ENCODE assay signal across 10 cellular contexts in genomic region chr1:18965206-18966173, GRCh38. TPM values are rescaled to one million over a fixed set of nuclear protein-coding genes. Genes with fewer than 3 reads are reported as not detected.
DNase-seq lines count a peak whose midpoint lies in the region; ATAC-seq and TF ChIP-seq lines count a peak whose summit lies in the region.
"Had no signal": no experiment of that assay in that cellular context is flagged by ENCODE, and none has a peak within 500 bp of the region (broad histone marks: within the 10 kb centered on the region; RNA-seq: fewer than 3 reads in every experiment).

No MANE protein-coding gene starts in this region.

- H3K27me3 ChIP-seq in HUES48 (ENCODE audit: control insufficient read depth, insufficient read depth, low read length), result peaks cover 3% of the 10 kb centered on the region; the same call in 1 of the 2 replicates

- H3K36me3 ChIP-seq in HUES48 (ENCODE audit: control insufficient read depth, insufficient read depth, low read length), result no peaks in the 10 kb centered on the region
- H3K36me3 ChIP-seq: HAP-1 had no signal

- no peak overlapping the region for H3K4me3 ChIP-seq in HUES48 (ENCODE audit: low read depth, low read length)
- H3K4me3 ChIP-seq: HAP-1 had no signal

- CTCF ChIA-PET in MCF 10A (lab: Yijun Ruan, JAX), result interaction anchor here (0.7 to 1.5 kb wide), 9 partner anchors 8 to 384 kb away, joined by 3 to 7 read pairs (median 4); partner anchors contain the start of gene ALDH4A1

- DNase-seq in GM10266 (ENCODE audit: extremely low spot score) (peak; percentile 34), MCF 10A (ENCODE audit: unreplicated experiment) (peak; percentile 73), posterior vena cava (ENCODE audit: low spot score) (peak; percentile 66), cortex of kidney (lab: John Stamatoyannopoulos, UW) (no peak), NCI-H82 (lab: John Stamatoyannopoulos, UW) (no peak)
- DNase-seq: effector CD8-positive, alpha-beta T cell; Karpas-422 had no signal

- no peaks in the 10 kb centered on the region for H3K9me3 Mint-ChIP-seq in MCF 10A (ENCODE audit: unreplicated experiment)

- intact Hi-C loops in MCF 10A (cut with micrococcal nuclease), result no loop called here
- intact Hi-C loops in posterior vena cava (cut with DNase I), result no loop called here

- TF ChIP-seq CTCF in GM10266 (IDR thresholded peaks at IDR 0.05; ENCODE audit: control insufficient read depth, insufficient read depth, low read depth, missing control alignments) (no peak), MCF 10A (IDR thresholded peaks at IDR 0.05; ENCODE audit: unreplicated experiment) (no peak)

- no peak overlapping the region for H3K9ac ChIP-seq in HUES48 (ENCODE audit: low read depth, low read length)

- POLR2A ChIA-PET in MCF 10A (lab: Yijun Ruan, JAX), result interaction anchor here (0.7 to 4.1 kb wide), 10 partner anchors 11 to 108 kb away, joined by 3 to 42 read pairs (median 4); partner anchors contain the start of genes ALDH4A1 and IFFO2

- BruUV-seq in MCF 10A (replicated peaks; lab: Mats Ljungman, UMichigan), result no TSS peak

- H3K27ac Mint-ChIP-seq in MCF 10A (ENCODE audit: low read depth, unreplicated experiment), result no peak overlapping the region

- no peak overlapping the region for H3K4me3 Mint-ChIP-seq in MCF 10A (ENCODE audit: unreplicated experiment)

- no peaks in the 10 kb centered on the region for H3K36me3 Mint-ChIP-seq in MCF 10A (ENCODE audit: insufficient read depth, unreplicated experiment)

- H3K4me1 ChIP-seq in HUES48 (ENCODE audit: control insufficient read depth, insufficient read depth, low read length), result peaks cover 5% of the 10 kb centered on the region; the same call in 1 of the 2 replicates
- H3K4me1 ChIP-seq: HAP-1 had no signal

- H3K9me3 ChIP-seq in HUES48 (ENCODE audit: control insufficient read depth, insufficient read depth, low read length), result no peaks in the 10 kb centered on the region
- H3K9me3 ChIP-seq: HAP-1 had no signal

- no peak for ATAC-seq in GM21576 (IDR thresholded peaks at IDR 0.05; ENCODE audit: unreplicated experiment)

- peak overlapping the region; percentile 47 for H3K27ac ChIP-seq in HUES48 (ENCODE audit: low read depth, low read length)

- peaks cover 4% of the 10 kb centered on the region for H3K27me3 Mint-ChIP-seq in MCF 10A (ENCODE audit: insufficient read depth, unreplicated experiment)

- peaks cover 32% of the 10 kb centered on the region for H3K4me1 Mint-ChIP-seq in MCF 10A (ENCODE audit: insufficient read depth, unreplicated experiment)

RNA-seq across cellular contexts. Expression of gene IFFO2, which starts 9.0 kb away (rescaled TPM):
- total RNA-seq in MCF 10A (2022) (10.8 and 21.0 TPM in 2 replicates), posterior vena cava (10 to 100 TPM; 12.1 to 12.2 TPM)

Comparison
In these comparisons a context has a peak if more than half of its experiments do, and no peak if none do; other contexts are left out.
1. DNase-seq: peak in GM10266 (single experiment), MCF 10A (single experiment) and posterior vena cava (single experiment); none in cortex of kidney (single experiment) and NCI-H82 (single experiment).